In the genomic region with DNA sequence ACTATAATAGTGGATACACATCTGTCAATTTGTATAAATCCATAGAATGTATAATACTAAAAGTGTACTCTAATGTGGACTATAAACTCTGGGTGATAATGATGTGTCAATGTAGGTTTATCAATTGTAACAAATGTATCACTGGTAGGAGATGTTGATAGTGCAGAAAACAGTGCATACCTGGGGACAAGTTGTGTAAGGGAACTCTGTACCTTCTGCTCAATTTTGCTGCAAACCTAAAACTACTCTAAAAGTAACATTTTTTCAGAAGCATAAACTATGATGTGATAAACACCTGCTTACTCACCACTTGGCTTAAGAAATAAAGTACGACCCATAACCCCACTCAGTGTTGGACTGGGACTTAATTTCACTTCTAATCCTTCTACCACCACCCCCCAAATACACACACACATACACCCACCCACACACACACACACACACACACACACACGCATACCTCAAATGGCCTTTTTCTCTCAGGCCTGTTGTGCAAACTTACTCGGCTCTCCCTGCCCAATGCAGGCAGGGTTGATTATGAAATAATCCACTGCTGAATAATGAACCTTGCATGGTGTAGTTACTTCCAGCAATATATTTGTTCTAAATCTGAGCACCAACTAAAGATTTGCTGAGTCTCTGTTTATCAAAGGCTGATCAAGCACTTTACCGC, we compare ENCODE assay signal across 24 cellular contexts.
DNase-seq lines count a peak whose midpoint lies in the region; ATAC-seq, FAIRE-seq and TF ChIP-seq lines count a peak whose summit lies in the region.
"Had no signal": no experiment of that assay in that cellular context is flagged by ENCODE, and none has a peak within 500 bp of the region (broad histone marks: within the 10 kb centered on the region; RNA-seq: fewer than 3 reads in every experiment).

No MANE protein-coding gene starts in this region.

- CTCF ChIA-PET in HepG2 (lab: Yijun Ruan, JAX; ENCODE audit: low intra/inter-chr PET ratio, low total read pairs): no interaction called here

- DNase-seq in cardiac fibroblast (ENCODE audit: low read depth in 2 of 2) (peak; percentile 5 to 15), HepG2 (ENCODE audit: low spot score) (no peak), NCI-H1930 (lab: John Stamatoyannopoulos, UW) (no peak), mucosa of descending colon (no peak)
- DNase-seq in stimulated activated naive CD4-positive, alpha-beta T cell (lab: John Stamatoyannopoulos, UW): no peak
- DNase-seq: BE2C; CD4-positive, CD25-positive, alpha-beta regulatory T cell; EL; GF-D8; KBM-7; NCI-H1092 treated with DMSO at 0.1 percent for 48 hours; NCI-H1436 treated with DMSO at 0.1 percent for 48 hours; NCI-H2029; NCI-H2227 treated with DMSO at 0.1 percent for 48 hours; NCI-H510A; NCI-H748 treated with DMSO at 0.1 percent for 48 hours; PC-9; RPMI8226; SHP77; SK-N-SH had no signal

- FAIRE-seq in A204.1 (lab: Jason Lieb, UNC): peak; percentile 35
- FAIRE-seq in HepG2 (lab: Jason Lieb, UNC): no peak
- FAIRE-seq: GM19239, H54 had no signal

- TF ChIP-seq CTCF in Loucy (conservative IDR thresholded peaks at IDR 0.05; ENCODE audit: low read length): no peak
- no peak for TF ChIP-seq CTCF in cardiac fibroblast (IDR thresholded peaks at IDR 0.05; ENCODE audit: low read depth, low read length)
- TF ChIP-seq CTCF in HepG2 (CRISPR knock-in tag; IDR thresholded peaks at IDR 0.05): no peak
- no peak for TF ChIP-seq CTCF in mucosa of descending colon (IDR thresholded peaks at IDR 0.05)

- H2AFZ ChIP-seq in Loucy (ENCODE audit: low read length) (peak overlapping the region; percentile 48), HepG2 (ENCODE audit: low read length) (no peak overlapping the region)
- H2AFZ ChIP-seq: PC-9 had no signal

- H4K20me1 ChIP-seq in Loucy (ENCODE audit: insufficient read depth, low read length, poor library complexity, severe bottlenecking): no peaks in the 10 kb centered on the region
- no peaks in the 10 kb centered on the region for H4K20me1 ChIP-seq in HepG2 (ENCODE audit: insufficient read depth, low read length)

- H3K79me2 ChIP-seq in Loucy (ENCODE audit: insufficient read depth, low read length) (no peaks in the 10 kb centered on the region), HepG2 (ENCODE audit: insufficient read depth, low read length) (no peaks in the 10 kb centered on the region)

- no peak overlapping the region for H3K4me3 ChIP-seq in Loucy (ENCODE audit: low read length, poor library complexity, severe bottlenecking)
- H3K4me3 ChIP-seq in cardiac fibroblast (replicated peaks in 1 of 2; ENCODE audit: low read depth in 2 of 2, low read length in 2 of 2): no peak overlapping the region
- no peak overlapping the region for H3K4me3 ChIP-seq in HepG2 (replicated peaks in 1 of 3; ENCODE audit: insufficient read depth in 1 of 3, low read depth in 2 of 3, low read length in 3 of 3)
- H3K4me3 ChIP-seq in mucosa of descending colon: no peak overlapping the region
- H3K4me3 ChIP-seq: PC-9 had no signal

- no peak overlapping the region for H3K27ac ChIP-seq in HepG2 (ENCODE audit: extremely low read length, insufficient read depth, low read length)
- H3K27ac ChIP-seq: PC-9 had no signal

- H3K27me3 ChIP-seq in Loucy (ENCODE audit: insufficient read depth, low read length, poor library complexity, severe bottlenecking): no peaks in the 10 kb centered on the region
- peaks cover 0 to 11% of the 10 kb centered on the region in 2 experiments; a peak in 2 of 5 replicates for H3K27me3 ChIP-seq in HepG2 (ENCODE audit: control insufficient read depth in 1 of 2, insufficient read depth in 2 of 2, low read length in 2 of 2)

- H3K9me3 ChIP-seq in Loucy (ENCODE audit: insufficient read depth, low read depth, low read length) (peaks cover 7% of the 10 kb centered on the region; the same call in 1 of the 2 replicates), HepG2 (ENCODE audit: low read length) (0 out of 2 replicates have a peak, but pooled peaks cover 6% of the 10 kb centered on the region), mucosa of descending colon (peaks cover 3% of the 10 kb centered on the region)
- H3K9me3 ChIP-seq: SK-N-SH had no signal

- TF ChIP-seq RAD21 in HepG2 (CRISPR knock-in tag; IDR thresholded peaks at IDR 0.05): no peak

- POLR2A ChIA-PET in HepG2 (lab: Yijun Ruan, JAX): no interaction called here

- WGBS in HepG2 (ENCODE audit: low lambda C conversion rate): 0% methylated on average over 3 of the region's 4 CpGs

- BruUV-seq in HepG2 (replicated peaks; lab: Mats Ljungman, UMichigan): no TSS peak

- H3K36me3 ChIP-seq in Loucy (ENCODE audit: insufficient read depth, low read length) (no peaks in the 10 kb centered on the region), HepG2 (replicated peaks in 1 of 2; ENCODE audit: control insufficient read depth in 1 of 2, insufficient read depth in 2 of 2, low read length in 2 of 2) (no peaks in the 10 kb centered on the region), mucosa of descending colon (ENCODE audit: low read depth) (no peaks in the 10 kb centered on the region)
- H3K36me3 ChIP-seq: BE2C had no signal

- H3F3A ChIP-seq in Loucy (ENCODE audit: low read depth): peaks cover 8% of the 10 kb centered on the region; the same call in 1 of the 2 replicates

- H3K9me2 ChIP-seq in Loucy (replicated peaks; ENCODE audit: low read depth, low read length): no peaks in the 10 kb centered on the region
- H3K9me2 ChIP-seq: SK-N-SH had no signal

- TF ChIP-seq POLR2A in HepG2 (IDR thresholded peaks at IDR 0.05; ENCODE audit: insufficient read depth in 1 of 2, low read depth in 2 of 2, low read length in 2 of 2): no peak

- in situ Hi-C loops in HepG2 (cut with HindIII; ENCODE audit: extremely low pct_ligation_motif_present, low pct_unique_long_range_greater_than_20kb): no loop called here

- H3K4me2 ChIP-seq in Loucy (ENCODE audit: low read depth, low read length, poor library complexity, severe bottlenecking) (no peak overlapping the region), HepG2 (ENCODE audit: low read depth, low read length) (no peak overlapping the region)
- H3K4me2 ChIP-seq: PC-9, SK-N-SH had no signal

- TF ChIP-seq EP300 in HepG2 (IDR thresholded peaks at IDR 0.05; ENCODE audit: low read depth in 2 of 2, low read length in 2 of 2) (no peak), HepG2 (CRISPR knock-in tag; IDR thresholded peaks at IDR 0.05; ENCODE audit: borderline replicate concordance) (no peak)

- H3K9ac ChIP-seq in Loucy (ENCODE audit: low read depth, low read length, poor library complexity, severe bottlenecking): peak overlapping the region; percentile 8
- no peak overlapping the region for H3K9ac ChIP-seq in HepG2 (ENCODE audit: insufficient read depth, low read depth, low read length)
- H3K9ac ChIP-seq: SK-N-SH had no signal

- ATAC-seq in HepG2: no peak
- no peak for ATAC-seq in mucosa of descending colon

- H3K4me1 ChIP-seq in Loucy (ENCODE audit: insufficient read depth, low read length, poor library complexity, severe bottlenecking): peaks cover 49% of the 10 kb centered on the region
- no peaks in the 10 kb centered on the region for H3K4me1 ChIP-seq in HepG2 (ENCODE audit: insufficient read depth, low read length)
- H3K4me1 ChIP-seq in mucosa of descending colon (ENCODE audit: low read depth): no peaks in the 10 kb centered on the region
- H3K4me1 ChIP-seq: BE2C had no signal

- intact Hi-C loops in HepG2 (cut with micrococcal nuclease; ENCODE audit: unreplicated experiment) (loop anchor here (5.0 kb wide), 1 partner anchor 518 kb away; no protein-coding TSS in a partner anchor), mucosa of descending colon (cut with DNase I, micrococcal nuclease) (no loop called here)

TF ChIP-seq in HepG2, 621 proteins besides CTCF, POLR2A, EP300 and RAD21:
- TF ChIP-seq MAFF (IDR thresholded peaks at IDR 0.05; ENCODE audit: low read depth, low read length) (peak; percentile 44; the same call in 1 of the 2 replicates), MAFK (conservative IDR thresholded peaks at IDR 0.05 in 1 of 2, IDR thresholded peaks at IDR 0.05 in 1 of 2; ENCODE audit: low read length in 2 of 2) (peak in 1 of 2 experiments; percentile 16; a peak in 1 of 4 replicates), FOXP1 (IDR thresholded peaks at IDR 0.05) (no peak), FOXP1 (CRISPR knock-in tag; IDR thresholded peaks at IDR 0.05) (no peak)
- TF ChIP-seq, protein P1, sequence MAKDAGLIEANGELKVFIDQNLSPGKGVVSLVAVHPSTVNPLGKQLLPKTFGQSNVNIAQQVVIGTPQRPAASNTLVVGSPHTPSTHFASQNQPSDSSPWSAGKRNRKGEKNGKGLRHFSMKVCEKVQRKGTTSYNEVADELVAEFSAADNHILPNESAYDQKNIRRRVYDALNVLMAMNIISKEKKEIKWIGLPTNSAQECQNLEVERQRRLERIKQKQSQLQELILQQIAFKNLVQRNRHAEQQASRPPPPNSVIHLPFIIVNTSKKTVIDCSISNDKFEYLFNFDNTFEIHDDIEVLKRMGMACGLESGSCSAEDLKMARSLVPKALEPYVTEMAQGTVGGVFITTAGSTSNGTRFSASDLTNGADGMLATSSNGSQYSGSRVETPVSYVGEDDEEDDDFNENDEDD (CRISPR knock-in tag; IDR thresholded peaks at IDR 0.05; ENCODE audit: borderline replicate concordance): no peak

Comparison
In these comparisons a context has a peak if more than half of its experiments do, and no peak if none do; other contexts are left out.
1. DNase-seq: peak in cardiac fibroblast (2 of 2); none in HepG2 (single experiment), NCI-H1930 (0 of 2), mucosa of descending colon (0 of 3) and stimulated activated naive CD4-positive, alpha-beta T cell (0 of 6).